Comparison of ENCODE assay signal across 17 cellular contexts in genomic region chr15:36090276-36090946, GRCh38.
"Had no signal": no experiment of that assay in that cellular context is flagged by ENCODE, and none has a peak within 500 bp of the region (broad histone marks: within the 10 kb centered on the region; RNA-seq: fewer than 3 reads in every experiment).

No MANE protein-coding gene starts in this region.

- H3K4me1 ChIP-seq: prostate gland, right lobe of liver, upper lobe of left lung had no signal

- DNase-seq: activated CD4-positive, alpha-beta T cell treated with anti-CD3 and anti-CD28 coated beads for 1 hour; activated CD4-positive, alpha-beta T cell treated with anti-CD3 and anti-CD28 coated beads, Interleukin-2, amount 50 U/mL, for 48 hours; activated CD8-positive, alpha-beta memory T cell treated with anti-CD3 and anti-CD28 coated beads, Interleukin-2, amount 10 ng/mL, durations not matched to agents 7 days and 5 days; activated effector memory CD4-positive, alpha-beta T cell treated with anti-CD3 and anti-CD28 coated beads, Interleukin-2, amount 50 U/mL, for 16 hours; activated T-cell treated with anti-CD3 and anti-CD28 coated beads, Interleukin-2, amount 50 U/mL, for 24 hours; cerebellar nuclear complex; dermis blood vessel endothelial cell; endodermal cell; hippocampal formation; left colon; occipital lobe; right lobe of liver; stimulated activated CD4-positive, alpha-beta T cell treated with anti-CD3 and anti-CD28 coated beads, Interleukin-12 subunit alpha, Interleukin-12 subunit beta, amount 100 ng/mL, for 4 hours; stimulated activated CD4-positive, alpha-beta T cell treated with anti-CD3 and anti-CD28 coated beads, Interleukin-2, amount 100 ng/mL, for 48 hours; T-helper 9 cell; upper lobe of left lung had no signal

- H3K27ac ChIP-seq: prostate gland, right lobe of liver, upper lobe of left lung had no signal

- H3K36me3 ChIP-seq: prostate gland, right lobe of liver, upper lobe of left lung had no signal

- H3K4me3 ChIP-seq: prostate gland, right lobe of liver, upper lobe of left lung had no signal

- H3K27me3 ChIP-seq: right lobe of liver, upper lobe of left lung had no signal

- H3K9me3 ChIP-seq: prostate gland, right lobe of liver, upper lobe of left lung had no signal
